ENCODE assay signal across 1 cellular context in genomic region chr11:114040706-114041211, GRCh38.
TF ChIP-seq lines count a peak whose summit lies in the region.

No MANE protein-coding gene starts in this region.

TF ChIP-seq in HEK293, 187 proteins besides CTCF, POLR2A, EP300 and RAD21 (continued from another document and continues in another):
- TF ChIP-seq ZNF280C (tag by site-specific recombination; IDR thresholded peaks at IDR 0.05) (no peak), ZNF214 (tag by site-specific recombination; IDR thresholded peaks at IDR 0.05; ENCODE audit: borderline replicate concordance) (no peak), OSR2 (tag by site-specific recombination; IDR thresholded peaks at IDR 0.05) (peak; percentile 56; the same call in 1 of the 2 replicates), ZNF660 (tag by site-specific recombination; IDR thresholded peaks at IDR 0.05) (0 out of 2 replicates have a peak, but pooled peaks have one; percentile 63), GLIS1 (tag by site-specific recombination; IDR thresholded peaks at IDR 0.05) (peak; percentile 93), FEZF1 (tag by site-specific recombination; IDR thresholded peaks at IDR 0.05) (peak; percentile 60), ZNF324 (tag by site-specific recombination; IDR thresholded peaks at IDR 0.05) (no peak), ZNF629 (tag by site-specific recombination; IDR thresholded peaks at IDR 0.05) (0 out of 2 replicates have a peak, but pooled peaks have one; percentile 42), ZNF544 (tag by site-specific recombination; IDR thresholded peaks at IDR 0.05) (no peak), ZBTB44 (tag by site-specific recombination; IDR thresholded peaks at IDR 0.05) (0 out of 2 replicates have a peak, but pooled peaks have one; percentile 65), ZNF18 (tag by site-specific recombination; IDR thresholded peaks at IDR 0.05) (peak; percentile 48; the same call in 1 of the 2 replicates), SP7 (tag by site-specific recombination; IDR thresholded peaks at IDR 0.05) (peak; percentile 77; the same call in 1 of the 2 replicates), MZF1 (tag by site-specific recombination; IDR thresholded peaks at IDR 0.05; ENCODE audit: borderline replicate concordance) (peak; percentile 79; the same call in 1 of the 2 replicates), PRDM4 (tag by site-specific recombination; IDR thresholded peaks at IDR 0.05) (peak; percentile 29; the same call in 1 of the 2 replicates), ZNF221 (tag by site-specific recombination; IDR thresholded peaks at IDR 0.05; ENCODE audit: borderline replicate concordance) (no peak), ZNF449 (tag by site-specific recombination; IDR thresholded peaks at IDR 0.05) (0 out of 2 replicates have a peak, but pooled peaks have one; percentile 26), KLF10 (tag by site-specific recombination; IDR thresholded peaks at IDR 0.05) (peak; percentile 48), HOXD13 (CRISPR knock-in tag; IDR thresholded peaks at IDR 0.05; ENCODE audit: borderline replicate concordance) (peak; percentile 71; the same call in 1 of the 2 replicates), PRDM6 (tag by site-specific recombination; IDR thresholded peaks at IDR 0.05) (peak; percentile 76), ZNF600 (tag by site-specific recombination; IDR thresholded peaks at IDR 0.05) (0 out of 2 replicates have a peak, but pooled peaks have one; percentile 28), ZNF658 (tag by site-specific recombination; IDR thresholded peaks at IDR 0.05) (no peak), ZNF114 (tag by site-specific recombination; IDR thresholded peaks at IDR 0.05) (no peak), KLF1 (tag by site-specific recombination; IDR thresholded peaks at IDR 0.05) (0 out of 2 replicates have a peak, but pooled peaks have one; percentile 25), PRDM10 (tag by site-specific recombination; IDR thresholded peaks at IDR 0.05) (peak; percentile 73), ZNF830 (tag by site-specific recombination; IDR thresholded peaks at IDR 0.05; ENCODE audit: low read depth) (no peak), ZXDB (tag by site-specific recombination; IDR thresholded peaks at IDR 0.05) (peak; percentile 58; the same call in 1 of the 2 replicates), ZNF747 (tag by site-specific recombination; IDR thresholded peaks at IDR 0.05) (no peak), SP3 (tag by site-specific recombination; IDR thresholded peaks at IDR 0.05) (no peak), ZBTB17 (tag by site-specific recombination; IDR thresholded peaks at IDR 0.05) (peak; percentile 56), ZEB2 (tag by site-specific recombination; IDR thresholded peaks at IDR 0.05) (peak; percentile 71), ZSCAN30 (tag by site-specific recombination; IDR thresholded peaks at IDR 0.05) (peak; percentile 28; the same call in 1 of the 2 replicates), BCL11A (tag by site-specific recombination; IDR thresholded peaks at IDR 0.05; ENCODE audit: low read depth) (peak; percentile 61; the same call in 1 of the 2 replicates), ZNF473 (tag by site-specific recombination; IDR thresholded peaks at IDR 0.05) (no peak), ZNF692 (tag by site-specific recombination; IDR thresholded peaks at IDR 0.05) (0 out of 2 replicates have a peak, but pooled peaks have one; percentile 22), ZNF843 (tag by site-specific recombination; IDR thresholded peaks at IDR 0.05) (peak; percentile 68; the same call in 1 of the 2 replicates), ZNF513 (tag by site-specific recombination; IDR thresholded peaks at IDR 0.05) (no peak)
